Comparison of ENCODE assay signal across 8 cellular contexts in genomic region chr12:49741882-49742620, GRCh38. TPM values are rescaled to one million over a fixed set of nuclear protein-coding genes. Genes with fewer than 3 reads are reported as not detected.
DNase-seq lines count a peak whose midpoint lies in the region; ATAC-seq and TF ChIP-seq lines count a peak whose summit lies in the region.

No MANE protein-coding gene starts in this region.

- H3K4me3 ChIP-seq in SK-N-SH (ENCODE audit: low read depth in 2 of 2, low read length in 1 of 2) (peak overlapping the region; percentile 90 to 94), parathyroid adenoma (ENCODE audit: low read depth, low read length) (peak overlapping the region; percentile 93), tibial nerve (peak overlapping the region; percentile 49 to 93 (median 72))

- peak; percentile 52 for DNase-seq in DMS79 treated with DMSO at 0.1 percent for 48 hours (lab: John Stamatoyannopoulos, UW)
- peak; percentile 67 for DNase-seq in SK-N-SH
- DNase-seq in glutamatergic neuron: peak; percentile 76
- peak; percentile 65 to 79 for DNase-seq in tibial nerve (ENCODE audit: low spot score in 2 of 2)

- H3K9ac ChIP-seq in SK-N-SH (peak overlapping the region; percentile 93), parathyroid adenoma (peak overlapping the region; percentile 94)

- no peaks in the 10 kb centered on the region for H3K9me3 Mint-ChIP-seq in IgD-negative memory B cell
- H3K9me3 Mint-ChIP-seq in activated naive CD4-positive, alpha-beta T cell treated with anti-CD3 and anti-CD28 coated beads, Interleukin-2, amount 50 U/mL, for 24 hours: no peaks in the 10 kb centered on the region
- H3K9me3 Mint-ChIP-seq in glutamatergic neuron (ENCODE audit: unreplicated experiment): peaks cover 8% of the 10 kb centered on the region

- 2% methylated on average over 28 of the region's 35 CpGs for WGBS in SK-N-SH (ENCODE audit: low lambda C conversion rate)
- 0 to 1% methylated on average over 19 to 35 of the region's 35 CpGs for WGBS in tibial nerve, 2 donors

- no peak for TF ChIP-seq RAD21 in SK-N-SH (IDR thresholded peaks at IDR 0.05; ENCODE audit: low read length)

- peak overlapping the region; percentile 87 for H3K4me2 ChIP-seq in SK-N-SH
- H3K4me2 ChIP-seq in parathyroid adenoma (ENCODE audit: low read length): peak overlapping the region; percentile 80

- TF ChIP-seq EP300 in SK-N-SH (IDR thresholded peaks at IDR 0.05; ENCODE audit: borderline replicate concordance in 1 of 2, low read depth in 1 of 2, low read length in 1 of 2): no peak
- no peak for TF ChIP-seq EP300 in tibial nerve (IDR thresholded peaks at IDR 0.05)

- no peaks in the 10 kb centered on the region for H3K27me3 Mint-ChIP-seq in IgD-negative memory B cell
- H3K27me3 Mint-ChIP-seq in activated naive CD4-positive, alpha-beta T cell treated with anti-CD3 and anti-CD28 coated beads, Interleukin-2, amount 50 U/mL, for 24 hours: no peaks in the 10 kb centered on the region
- H3K27me3 Mint-ChIP-seq in glutamatergic neuron (ENCODE audit: unreplicated experiment): peaks cover 4% of the 10 kb centered on the region

- no peaks in the 10 kb centered on the region for H3K9me2 ChIP-seq in SK-N-SH

- TF ChIP-seq POLR2A in tibial nerve (IDR thresholded peaks at IDR 0.05): peak in 1 of 2 donors; percentile 8

- H3K9me3 ChIP-seq in SK-N-SH: no peaks in the 10 kb centered on the region
- no peaks in the 10 kb centered on the region for H3K9me3 ChIP-seq in parathyroid adenoma (ENCODE audit: control insufficient read depth, low read length)
- no peaks in the 10 kb centered on the region for H3K9me3 ChIP-seq in tibial nerve

- H3K36me3 Mint-ChIP-seq in IgD-negative memory B cell: peaks cover 8% of the 10 kb centered on the region
- H3K36me3 Mint-ChIP-seq in activated naive CD4-positive, alpha-beta T cell treated with anti-CD3 and anti-CD28 coated beads, Interleukin-2, amount 50 U/mL, for 24 hours: peaks cover 12% of the 10 kb centered on the region
- no peaks in the 10 kb centered on the region for H3K36me3 Mint-ChIP-seq in glutamatergic neuron (ENCODE audit: unreplicated experiment)

- H3K27ac Mint-ChIP-seq in IgD-negative memory B cell: peak overlapping the region; percentile 93 to 100 (median 99)
- peak overlapping the region; percentile 97 for H3K27ac Mint-ChIP-seq in activated naive CD4-positive, alpha-beta T cell treated with anti-CD3 and anti-CD28 coated beads, Interleukin-2, amount 50 U/mL, for 24 hours
- H3K27ac Mint-ChIP-seq in glutamatergic neuron (ENCODE audit: unreplicated experiment): peak overlapping the region; percentile 96

- H3K79me2 ChIP-seq in SK-N-SH (ENCODE audit: insufficient read depth): peaks cover 53% of the 10 kb centered on the region
- H3K79me2 ChIP-seq in parathyroid adenoma: peaks cover 44% of the 10 kb centered on the region

- H3K36me3 ChIP-seq in SK-N-SH (replicated peaks in 1 of 2; ENCODE audit: control insufficient read depth in 1 of 2, insufficient read depth in 2 of 2, low read length in 1 of 2) (peaks cover 5 to 14% of the 10 kb centered on the region in 2 experiments), parathyroid adenoma (ENCODE audit: control insufficient read depth, insufficient read depth, low read length) (no peaks in the 10 kb centered on the region), tibial nerve (no peaks in the 10 kb centered on the region)

- TF ChIP-seq CTCF in SK-N-SH (IDR thresholded peaks at IDR 0.05): no peak
- TF ChIP-seq CTCF in glutamatergic neuron (IDR thresholded peaks at IDR 0.05; ENCODE audit: partially characterized antibody, unreplicated experiment): no peak
- no peak for TF ChIP-seq CTCF in parathyroid adenoma (IDR thresholded peaks at IDR 0.05)
- TF ChIP-seq CTCF in tibial nerve (IDR thresholded peaks at IDR 0.05): peak in 1 of 5 experiments; percentile 5

- peaks cover 10% of the 10 kb centered on the region for H3F3A ChIP-seq in SK-N-SH (replicated peaks; ENCODE audit: insufficient read depth)

- peaks cover 13% of the 10 kb centered on the region in 2 experiments for H3K4me1 ChIP-seq in SK-N-SH (ENCODE audit: control insufficient read depth in 1 of 2, insufficient read depth in 2 of 2, low read depth in 1 of 2, low read length in 1 of 2)
- peaks cover 2% of the 10 kb centered on the region for H3K4me1 ChIP-seq in parathyroid adenoma
- H3K4me1 ChIP-seq in tibial nerve: peaks cover 0 to 55% (median 33%) of the 10 kb centered on the region in 4 donors

- POLR2A ChIA-PET in SK-N-SH (lab: Yijun Ruan, JAX): interaction anchor here (0.6 to 1.8 kb wide), 21 partner anchors 10 to 370 kb away, joined by 3 to 20 read pairs (median 5); partner anchors contain the start of genes COX14, FMNL3, NCKAP5L and PRPF40B

- H4K20me1 ChIP-seq in SK-N-SH (ENCODE audit: insufficient read depth): peaks cover 54% of the 10 kb centered on the region

- H2AFZ ChIP-seq in SK-N-SH (ENCODE audit: low read depth) (peak overlapping the region; percentile 50; the same call in 1 of the 2 replicates), parathyroid adenoma (peak overlapping the region; percentile 85)

- H3K27ac ChIP-seq in SK-N-SH (ENCODE audit: low read depth in 2 of 2, low read length in 1 of 2): peak overlapping the region; percentile 96 to 98
- peak overlapping the region; percentile 98 for H3K27ac ChIP-seq in parathyroid adenoma
- peak overlapping the region; percentile 90 to 99 (median 94) for H3K27ac ChIP-seq in tibial nerve

- H3K4me1 Mint-ChIP-seq in IgD-negative memory B cell (peaks cover 35 to 36% (median 35%) of the 10 kb centered on the region in 3 donors), glutamatergic neuron (ENCODE audit: low read depth, unreplicated experiment) (peaks cover 11% of the 10 kb centered on the region)
- H3K4me1 Mint-ChIP-seq in activated naive CD4-positive, alpha-beta T cell treated with anti-CD3 and anti-CD28 coated beads, Interleukin-2, amount 50 U/mL, for 24 hours: peaks cover 40% of the 10 kb centered on the region

- H3K4me3 Mint-ChIP-seq in IgD-negative memory B cell: peak overlapping the region; percentile 88 to 99 (median 98)
- H3K4me3 Mint-ChIP-seq in activated naive CD4-positive, alpha-beta T cell treated with anti-CD3 and anti-CD28 coated beads, Interleukin-2, amount 50 U/mL, for 24 hours: peak overlapping the region; percentile 93
- H3K4me3 Mint-ChIP-seq in glutamatergic neuron (ENCODE audit: unreplicated experiment): peak overlapping the region; percentile 97

- ATAC-seq in GM21619 (IDR thresholded peaks at IDR 0.05; ENCODE audit: unreplicated experiment): peak; percentile 52

- H3K27me3 ChIP-seq in SK-N-SH (ENCODE audit: insufficient read depth): no peaks in the 10 kb centered on the region
- no peaks in the 10 kb centered on the region for H3K27me3 ChIP-seq in parathyroid adenoma (ENCODE audit: control insufficient read depth, insufficient read depth, low read length)
- no peaks in the 10 kb centered on the region for H3K27me3 ChIP-seq in tibial nerve

- CTCF ChIA-PET in SK-N-SH (lab: Yijun Ruan, JAX): interaction anchor here (0.6 to 2.2 kb wide), 46 partner anchors 8 to 369 kb away, joined by 3 to 22 read pairs (median 4); partner anchors contain the start of genes BCDIN3D and PRPF40B

TF ChIP-seq in SK-N-SH, 30 proteins besides CTCF, POLR2A, EP300 and RAD21:
- TF ChIP-seq ZBTB33 (IDR thresholded peaks at IDR 0.05; ENCODE audit: borderline replicate concordance, low read depth): no peak
- no peak for TF ChIP-seq FOXJ3 (CRISPR knock-in tag; IDR thresholded peaks at IDR 0.05)
- TF ChIP-seq NRF1 (IDR thresholded peaks at IDR 0.05; ENCODE audit: low read depth, low read length): no peak
- 0 out of 2 replicates have a peak, but pooled peaks have one; percentile 45 for TF ChIP-seq MAX (IDR thresholded peaks at IDR 0.05; ENCODE audit: low read depth)
- 0 out of 2 replicates have a peak, but pooled peaks have one; percentile 6 for TF ChIP-seq MXI1 (IDR thresholded peaks at IDR 0.05; ENCODE audit: low read depth, low read length)
- TF ChIP-seq GABPA (IDR thresholded peaks at IDR 0.05; ENCODE audit: low read depth): no peak
- peak; percentile 5; the same call in 1 of the 2 replicates for TF ChIP-seq NFIC (IDR thresholded peaks at IDR 0.05; ENCODE audit: borderline replicate concordance)
- no peak for TF ChIP-seq USF1 (IDR thresholded peaks at IDR 0.05; ENCODE audit: borderline replicate concordance, low read depth)
- TF ChIP-seq FOXM1 (IDR thresholded peaks at IDR 0.05; ENCODE audit: low read depth): no peak

RNA-seq across cellular contexts. Expression of gene TMBIM6, which starts 0.7 kb away (rescaled TPM):
- polyA plus RNA-seq in IgD-negative memory B cell (710 TPM), SK-N-SH (2012; rRNA removed) (290 and 360 TPM in 2 replicates)
- polyA plus RNA-seq in SK-N-SH (2012; cell fraction: cytosol; rRNA removed): 355 TPM in 2 replicates
- 242 and 304 TPM in 2 replicates for polyA plus RNA-seq in SK-N-SH (2012; cell fraction: nucleus; rRNA removed)
- total RNA-seq in glutamatergic neuron (ENCODE audit: unreplicated experiment) (278 TPM), tibial nerve (100 to 1,000 TPM; 284 to 404 (median 325) TPM)

RNA-seq across cellular contexts. Expression of gene FMNL3, which starts 34.8 kb away (rescaled TPM):
- 5.6 TPM for polyA plus RNA-seq in IgD-negative memory B cell
- 10.2 and 13.1 TPM in 2 replicates for polyA plus RNA-seq in SK-N-SH (2012; rRNA removed)
- 6.6 and 8.8 TPM in 2 replicates for polyA plus RNA-seq in SK-N-SH (2012; cell fraction: cytosol; rRNA removed)
- polyA plus RNA-seq in SK-N-SH (2012; cell fraction: nucleus; rRNA removed): 19.5 and 24.9 TPM in 2 replicates
- total RNA-seq in glutamatergic neuron (ENCODE audit: unreplicated experiment): 13.7 TPM
- total RNA-seq in tibial nerve: 10 to 100 TPM; 48.3 to 64.2 (median 58.9) TPM

Comparison
In these comparisons a context has a peak if more than half of its experiments do, and no peak if none do; other contexts are left out.
1. Peak in every context shown above with its lines: DNase-seq, ATAC-seq, H3K4me3 ChIP-seq and H3K27ac ChIP-seq.